ENCODE assay signal across 9 cellular contexts in the genomic region with DNA sequence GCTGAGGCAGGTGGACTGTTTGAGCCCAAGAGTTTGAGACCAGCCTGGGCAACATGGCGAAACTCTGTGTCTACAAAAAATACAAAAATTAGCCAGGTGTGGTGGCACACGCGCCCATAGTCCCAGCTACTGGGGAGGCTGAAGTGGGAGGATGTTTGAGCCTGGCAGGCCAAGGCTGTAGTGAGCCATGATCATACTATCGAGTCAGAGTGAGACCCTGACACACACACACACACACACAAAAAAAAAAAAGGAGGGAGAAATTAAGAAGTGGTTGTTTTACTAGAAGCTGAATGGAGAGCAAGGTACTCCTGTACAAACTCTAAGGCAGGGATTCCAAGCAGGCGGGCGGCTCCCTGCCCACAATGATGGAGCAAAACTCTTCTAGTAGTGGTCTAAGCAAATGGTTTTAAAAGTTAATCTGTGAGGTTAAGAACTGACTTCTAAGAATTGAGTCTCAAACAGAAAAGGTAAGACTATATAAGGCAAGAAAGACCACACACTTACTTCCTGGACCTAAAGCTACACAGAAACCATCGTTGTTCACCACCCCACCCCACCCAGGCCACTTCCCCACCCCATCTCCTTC. TPM values are rescaled to one million over a fixed set of nuclear protein-coding genes. Genes with fewer than 3 reads are reported as not detected.
DNase-seq lines count a peak whose midpoint lies in the region; ATAC-seq and TF ChIP-seq lines count a peak whose summit lies in the region.
"Had no signal": no experiment of that assay in that cellular context is flagged by ENCODE, and none has a peak within 500 bp of the region (broad histone marks: within the 10 kb centered on the region; RNA-seq: fewer than 3 reads in every experiment).

No MANE protein-coding gene starts in this region.

- intact Hi-C loops in testis (cut with DNase I; ENCODE audit: low total_unique reads), result no loop called here

- peaks cover 0 to 54% (median 8%) of the 10 kb centered on the region in 3 donors for H3K4me1 ChIP-seq in gastroesophageal sphincter
- no peaks in the 10 kb centered on the region for H3K4me1 ChIP-seq in testis

- TF ChIP-seq POLR2A in gastroesophageal sphincter (IDR thresholded peaks at IDR 0.05) (no peak), testis (IDR thresholded peaks at IDR 0.05) (no peak)

- no peaks in the 10 kb centered on the region for H3K9me3 Mint-ChIP-seq in T-helper 2 cell treated with Interferon-gamma antibody and Interleukin-4, amounts not matched to agents 5 μg/mL and 100 μg/mL, for 36 hours

- peak overlapping the region; percentile 91 for H3K4me3 Mint-ChIP-seq in T-helper 2 cell treated with Interferon-gamma antibody and Interleukin-4, amounts not matched to agents 5 μg/mL and 100 μg/mL, for 36 hours

- peak; percentile 69 for DNase-seq in GM20000 (ENCODE audit: low spot score)
- DNase-seq in T-helper 2 cell treated with Interferon-gamma antibody and Interleukin-4, amounts not matched to agents 5 μg/mL and 100 μg/mL, for 36 hours (ENCODE audit: low spot score), result peak; percentile 57
- no peak for DNase-seq in testis
- DNase-seq in activated gamma-delta T cell treated with Interleukin-2 at 50 U/mL for 16 hours, result no peak
- no peak for DNase-seq in NCI-H2081 (lab: John Stamatoyannopoulos, UW)
- DNase-seq: DMS 273 treated with DMSO at 0.1 percent for 48 hours had no signal

- no peaks in the 10 kb centered on the region for H3K27me3 ChIP-seq in gastroesophageal sphincter
- no peaks in the 10 kb centered on the region for H3K27me3 ChIP-seq in testis

- no peak for TF ChIP-seq EP300 in gastroesophageal sphincter (IDR thresholded peaks at IDR 0.05)

- no peaks in the 10 kb centered on the region for H3K27me3 Mint-ChIP-seq in T-helper 2 cell treated with Interferon-gamma antibody and Interleukin-4, amounts not matched to agents 5 μg/mL and 100 μg/mL, for 36 hours (ENCODE audit: low read depth)

- H3K9me3 ChIP-seq in gastroesophageal sphincter, result no peaks in the 10 kb centered on the region
- no peaks in the 10 kb centered on the region for H3K9me3 ChIP-seq in testis

- H3K4me3 ChIP-seq in gastroesophageal sphincter, result no peak overlapping the region
- no peak overlapping the region for H3K4me3 ChIP-seq in testis

- peaks cover 33% of the 10 kb centered on the region for H3K36me3 Mint-ChIP-seq in T-helper 2 cell treated with Interferon-gamma antibody and Interleukin-4, amounts not matched to agents 5 μg/mL and 100 μg/mL, for 36 hours (ENCODE audit: low read depth)

- no peak for ATAC-seq in gastroesophageal sphincter
- ATAC-seq in HG02588 (IDR thresholded peaks at IDR 0.05; ENCODE audit: unreplicated experiment), result no peak

- no peaks in the 10 kb centered on the region for H3K36me3 ChIP-seq in gastroesophageal sphincter
- no peaks in the 10 kb centered on the region for H3K36me3 ChIP-seq in testis (ENCODE audit: low read depth, missing control alignments)

- H3K27ac ChIP-seq in C4-2B, result peak overlapping the region; percentile 24; the same call in 1 of the 2 replicates
- peak overlapping the region in 3 of 4 donors; percentile 86 to 94 (median 89) for H3K27ac ChIP-seq in gastroesophageal sphincter
- H3K27ac ChIP-seq in testis, result no peak overlapping the region

- H3K27ac Mint-ChIP-seq in T-helper 2 cell treated with Interferon-gamma antibody and Interleukin-4, amounts not matched to agents 5 μg/mL and 100 μg/mL, for 36 hours, result peak overlapping the region; percentile 96

- WGBS in gastroesophageal sphincter (ENCODE audit: low coverage in 1 of 2), 2 donors, result 27 to 82% methylated on average over 1 to 7 of the region's 7 CpGs
- WGBS in testis, 2 donors, result 88 to 92% methylated on average over 7 of the region's 7 CpGs

- no peak for TF ChIP-seq CTCF in C4-2B (conservative IDR thresholded peaks at IDR 0.05)
- TF ChIP-seq CTCF in GM20000 (IDR thresholded peaks at IDR 0.05; ENCODE audit: extremely low read depth, missing control alignments), result no peak
- no peak for TF ChIP-seq CTCF in gastroesophageal sphincter (IDR thresholded peaks at IDR 0.05)
- TF ChIP-seq CTCF in testis (IDR thresholded peaks at IDR 0.05), result no peak

- peaks cover 65% of the 10 kb centered on the region for H3K4me1 Mint-ChIP-seq in T-helper 2 cell treated with Interferon-gamma antibody and Interleukin-4, amounts not matched to agents 5 μg/mL and 100 μg/mL, for 36 hours (ENCODE audit: low read depth)

RNA-seq across cellular contexts. Expression of gene ANKRD44, which starts 2.6 kb away (rescaled TPM):
- total RNA-seq in gastroesophageal sphincter (10 to 100 TPM; 24.4 to 51.8 (median 35.7) TPM), testis (10 to 100 TPM; 11.5 to 14.5 TPM)
- polyA plus RNA-seq in testis (ENCODE audit: insufficient read depth, low read depth, low replicate concordance), result 11.2 TPM

Comparison
In these comparisons a context has a peak if more than half of its experiments do, and no peak if none do; other contexts are left out.
1. H3K27ac ChIP-seq: peak in C4-2B (single experiment) and gastroesophageal sphincter (3 of 4); none in testis (0 of 2).
2. DNase-seq: peak in GM20000 (single experiment) and T-helper 2 cell treated with Interferon-gamma antibody and Interleukin-4, amounts not matched to agents 5 μg/mL and 100 μg/mL, for 36 hours (single experiment); none in testis (single experiment), activated gamma-delta T cell treated with Interleukin-2 at 50 U/mL for 16 hours (single experiment) and NCI-H2081 (0 of 2).